In genomic region chr19:19110410-19111137, GRCh38 we compare ENCODE assay signal across 10 cellular contexts. TPM values are rescaled to one million over a fixed set of nuclear protein-coding genes. Genes with fewer than 3 reads are reported as not detected.
DNase-seq lines count a peak whose midpoint lies in the region; ATAC-seq and TF ChIP-seq lines count a peak whose summit lies in the region.
"Had no signal": no experiment of that assay in that cellular context is flagged by ENCODE, and none has a peak within 500 bp of the region (broad histone marks: within the 10 kb centered on the region; RNA-seq: fewer than 3 reads in every experiment).

No MANE protein-coding gene starts in this region.

- peaks cover 0 to 23% (median 12%) of the 10 kb centered on the region in 11 experiments; a peak in 12 of 22 replicates for H4K20me1 ChIP-seq in BLaER1 treated with 17β-estradiol and CSF1 and Interleukin-3, amounts not matched to agents 10 nM and 100 nM

- H3K4me3 ChIP-seq in BLaER1 treated with 17β-estradiol and CSF1 and Interleukin-3, amounts not matched to agents 10 nM and 100 nM, result peak overlapping the region in 5 of 10 experiments; percentile 12 to 33 (median 30); a peak in 4 of 20 replicates
- H3K4me3 ChIP-seq in HUES48 (ENCODE audit: low read depth, low read length) (peak overlapping the region; percentile 39), dorsolateral prefrontal cortex (peak overlapping the region in 35 of 59 donors; percentile 0 to 54 (median 26))

- H3K4me1 Mint-ChIP-seq in naive B cell, result peaks cover 19 to 23% (median 23%) of the 10 kb centered on the region in 3 donors

- no peaks in the 10 kb centered on the region for H3K27me3 Mint-ChIP-seq in naive B cell
- H3K27me3 Mint-ChIP-seq: brain had no signal

- H3K27ac ChIP-seq in BLaER1 treated with 17β-estradiol and CSF1 and Interleukin-3, amounts not matched to agents 10 nM and 100 nM, result no peak overlapping the region
- no peak overlapping the region for H3K27ac ChIP-seq in HUES48 (ENCODE audit: low read depth, low read length)
- peak overlapping the region in 7 of 59 donors; percentile 8 to 57 (median 20) for H3K27ac ChIP-seq in dorsolateral prefrontal cortex

- H3K4me2 ChIP-seq in BLaER1 treated with 17β-estradiol and CSF1 and Interleukin-3, amounts not matched to agents 10 nM and 100 nM, result peak overlapping the region; percentile 65 to 94 (median 85)

- H3K36me3 Mint-ChIP-seq in naive B cell, result no peaks in the 10 kb centered on the region

- no peak overlapping the region for H3K27ac Mint-ChIP-seq in naive B cell

- intact Hi-C loops in dorsolateral prefrontal cortex (cut with DNase I), result no loop called here

- H3K27me3 ChIP-seq in BLaER1 treated with 17β-estradiol and CSF1 and Interleukin-3, amounts not matched to agents 10 nM and 100 nM, result peaks cover 0 to 12% (median 0%) of the 10 kb centered on the region in 11 experiments; a peak in 3 of 22 replicates
- H3K27me3 ChIP-seq in HUES48 (ENCODE audit: control insufficient read depth, insufficient read depth, low read length) (peaks cover 3% of the 10 kb centered on the region; the same call in 1 of the 2 replicates), dorsolateral prefrontal cortex (no peaks in the 10 kb centered on the region)

- H3K4me1 ChIP-seq in BLaER1 treated with 17β-estradiol and CSF1 and Interleukin-3, amounts not matched to agents 10 nM and 100 nM, result peaks cover 26 to 71% (median 54%) of the 10 kb centered on the region in 10 experiments
- H3K4me1 ChIP-seq in HUES48 (ENCODE audit: control insufficient read depth, insufficient read depth, low read length), result peaks cover 12% of the 10 kb centered on the region

- peak overlapping the region in 1 of 11 experiments; percentile 63; a peak in 1 of 22 replicates for H3K9ac ChIP-seq in BLaER1 treated with 17β-estradiol and CSF1 and Interleukin-3, amounts not matched to agents 10 nM and 100 nM
- no peak overlapping the region for H3K9ac ChIP-seq in HUES48 (ENCODE audit: low read depth, low read length)

- H3K4me3 Mint-ChIP-seq in naive B cell, result peak overlapping the region in 2 of 8 donors; percentile 47

- H3K36me3 ChIP-seq in BLaER1 treated with 17β-estradiol and CSF1 and Interleukin-3, amounts not matched to agents 10 nM and 100 nM, result peaks cover 0 to 7% (median 0%) of the 10 kb centered on the region in 11 experiments; a peak in 1 of 22 replicates
- H3K36me3 ChIP-seq in HUES48 (ENCODE audit: control insufficient read depth, insufficient read depth, low read length), result no peaks in the 10 kb centered on the region

- TF ChIP-seq CTCF in dorsolateral prefrontal cortex (IDR thresholded peaks at IDR 0.05 in 54 of 56, conservative IDR thresholded peaks at IDR 0.05 in 2 of 56; ENCODE audit: low read depth in 1 of 56, partially characterized antibody in 56 of 56), result peak in 44 of 56 donors; percentile 8 to 60 (median 32)

- H3K9me3 Mint-ChIP-seq in naive B cell, result no peaks in the 10 kb centered on the region

- ATAC-seq in naive B cell (ENCODE audit: low read depth in 2 of 2), result peak; percentile 75 to 76
- no peak for ATAC-seq in HG03571 (IDR thresholded peaks at IDR 0.05; ENCODE audit: unreplicated experiment)
- no peak for ATAC-seq in HG02840 (IDR thresholded peaks at IDR 0.05; ENCODE audit: low FRiP score, unreplicated experiment)

- peak in 4 of 10 donors; percentile 23 to 49 (median 48) for DNase-seq in dorsolateral prefrontal cortex
- DNase-seq in naive B cell, result peak; percentile 14
- DNase-seq in dedifferentiated amniotic fluid mesenchymal stem cell (ENCODE audit: extremely low spot score), result no peak
- DNase-seq in occipital lobe (lab: John Stamatoyannopoulos, UW), result no peak

- no peaks in the 10 kb centered on the region for H3K9me3 ChIP-seq in BLaER1 treated with 17β-estradiol and CSF1 and Interleukin-3, amounts not matched to agents 10 nM and 100 nM (replicated peaks in 1 of 11)
- no peaks in the 10 kb centered on the region for H3K9me3 ChIP-seq in HUES48 (ENCODE audit: control insufficient read depth, insufficient read depth, low read length)

RNA-seq across cellular contexts. Expression of gene TMEM161A, which starts 27.7 kb away (rescaled TPM):
- 10 to 100 TPM; 14.9 to 46.0 (median 24.7) TPM for total RNA-seq in dorsolateral prefrontal cortex
- polyA plus RNA-seq in naive B cell (ENCODE audit: low read depth in 6 of 6), result 10 to 100 TPM; 15.0 to 22.9 (median 18.3) TPM
- 6.2 TPM for total RNA-seq in occipital lobe

RNA-seq across cellular contexts. Expression of gene SLC25A42, which starts 46.8 kb away (rescaled TPM):
- 10 to 100 TPM; 17.0 to 52.0 (median 27.3) TPM for total RNA-seq in dorsolateral prefrontal cortex
- 10 to 100 TPM; 13.5 to 34.1 (median 19.0) TPM for polyA plus RNA-seq in naive B cell (ENCODE audit: low read depth in 6 of 6)
- 12.6 TPM for total RNA-seq in occipital lobe

RNA-seq across cellular contexts. Expression of gene MEF2B, which starts 59.5 kb away (rescaled TPM):
- 1 to 10 TPM in 82 of 120 experiments, under 1 TPM in 28, not detected in 10; 0.33 to 5.3 (median 1.9) TPM for total RNA-seq in dorsolateral prefrontal cortex
- polyA plus RNA-seq in naive B cell (ENCODE audit: low read depth in 6 of 6), result 1 to 10 TPM in 1 of 6 donors, under 1 TPM in 3, not detected in 2; 0.19 to 1.4 (median 0.38) TPM
- not detected for total RNA-seq in occipital lobe
- total RNA-seq: myocyte had no signal

Comparison
In these comparisons a context has a peak if more than half of its experiments do, and no peak if none do; other contexts are left out.
1. ATAC-seq: peak in naive B cell (2 of 2); none in HG03571 (single experiment) and HG02840 (single experiment).